Comparison of ENCODE assay signal across 8 cellular contexts in genomic region chr13:41131665-41132511, GRCh38. TPM values are rescaled to one million over a fixed set of nuclear protein-coding genes. Genes with fewer than 3 reads are reported as not detected.
A peak's percentile ranks its signal among the peaks of the same experiment; 100 is the strongest.
DNase-seq lines count a peak whose midpoint lies in the region; ATAC-seq and TF ChIP-seq lines count a peak whose summit lies in the region.
"Not testable (repeated sequence)": the region's sequence is repeated elsewhere in the genome, so short reads cannot be mapped to it uniquely, and the experiment has no call there.

No MANE protein-coding gene starts in this region.

- H3K4me3 Mint-ChIP-seq in WTC11 (peak overlapping the region; percentile 96), chondrocyte (ENCODE audit: unreplicated experiment) (peak overlapping the region; percentile 91), type B pancreatic cell (peak overlapping the region; percentile 99)

- POLR2A ChIA-PET in WTC11 (lab: Charles Lee): interaction anchor here (0.5 kb wide), 1 partner anchor 219 kb away, joined by 6 read pairs; no protein-coding TSS in a partner anchor

- peak overlapping the region; percentile 86; the same call in 1 of the 2 replicates for H2AFZ ChIP-seq in Karpas-422 (ENCODE audit: low read length)

- H3K27ac Mint-ChIP-seq in WTC11 (peak overlapping the region; percentile 61; the same call in 1 of the 2 replicates), chondrocyte (ENCODE audit: unreplicated experiment) (peak overlapping the region; percentile 98), type B pancreatic cell (peak overlapping the region; percentile 96)

- peak overlapping the region; percentile 83 for H3K4me2 ChIP-seq in Karpas-422 (ENCODE audit: low read depth, low read length, poor library complexity, severe bottlenecking)

- H3K36me3 Mint-ChIP-seq in WTC11; chondrocyte (ENCODE audit: low read depth): not testable (repeated sequence)
- H3K36me3 Mint-ChIP-seq in type B pancreatic cell: peaks cover 22% of the 10 kb centered on the region

- H3K27me3 ChIP-seq in Karpas-422 (ENCODE audit: low read length): not testable (repeated sequence)

- not testable (repeated sequence) for TF ChIP-seq CTCF in WTC11 (IDR thresholded peaks at IDR 0.05); chondrocyte (IDR thresholded peaks at IDR 0.05); type B pancreatic cell (conservative IDR thresholded peaks at IDR 0.05)

- H3K4me1 ChIP-seq in Karpas-422 (ENCODE audit: low read length): peaks cover 33% of the 10 kb centered on the region

- H3K27me3 Mint-ChIP-seq in WTC11 (ENCODE audit: low read depth); chondrocyte (ENCODE audit: low read depth); type B pancreatic cell: not testable (repeated sequence)

- not testable (repeated sequence) for H3K9me3 ChIP-seq in Karpas-422 (ENCODE audit: low read length)

- H3K36me3 ChIP-seq in Karpas-422 (ENCODE audit: insufficient read depth, low read length): peaks cover 15% of the 10 kb centered on the region

- not testable (repeated sequence) for H3K9me3 Mint-ChIP-seq in WTC11; chondrocyte (ENCODE audit: low read depth); type B pancreatic cell

- H3K4me1 Mint-ChIP-seq in WTC11 (peaks cover 42% of the 10 kb centered on the region), chondrocyte (ENCODE audit: low read depth) (peaks cover 54% of the 10 kb centered on the region), type B pancreatic cell (ENCODE audit: unreplicated experiment) (peaks cover 32% of the 10 kb centered on the region)

- peaks cover 46% of the 10 kb centered on the region for H3K79me2 ChIP-seq in Karpas-422 (ENCODE audit: low read length)

- peak; percentile 19 for ATAC-seq in GM18502 (IDR thresholded peaks at IDR 0.05; ENCODE audit: poor library complexity, unreplicated experiment)
- ATAC-seq in HG02588 (IDR thresholded peaks at IDR 0.05; ENCODE audit: unreplicated experiment): peak; percentile 2
- peak; percentile 3 for ATAC-seq in WTC11

- H3K4me3 ChIP-seq in Karpas-422 (ENCODE audit: low read length) (peak overlapping the region; percentile 73), iPS-11a (ENCODE audit: low read depth, low read length) (peak overlapping the region; percentile 91)

- CTCF ChIA-PET in WTC11 (lab: Charles Lee): not testable (repeated sequence)

- not testable (repeated sequence) for H3K27ac ChIP-seq in Karpas-422 (ENCODE audit: low read length)

- H4K20me1 ChIP-seq in Karpas-422 (ENCODE audit: insufficient read depth, low read depth, low read length): not testable (repeated sequence)

- not testable (repeated sequence) for DNase-seq in Karpas-422; WTC11 (ENCODE audit: low spot score); type B pancreatic cell (ENCODE audit: extremely low spot score, unreplicated experiment)
- DNase-seq in chondrocyte (ENCODE audit: low spot score) (peak; percentile 88), occipital lobe (lab: John Stamatoyannopoulos, UW) (peak; percentile 64)

- H3K9ac ChIP-seq in Karpas-422 (ENCODE audit: low read length): peak overlapping the region; percentile 82

- H3K9me2 ChIP-seq in Karpas-422 (replicated peaks; ENCODE audit: insufficient read depth, low read length): not testable (repeated sequence)

TF ChIP-seq in WTC11, 78 proteins besides CTCF, POLR2A, EP300 and RAD21 (continues in another document):
- peak; percentile 80 for TF ChIP-seq ARID4B (CRISPR knock-in tag; IDR thresholded peaks at IDR 0.05; ENCODE audit: borderline replicate concordance)
- peak; percentile 55; the same call in 1 of the 2 replicates for TF ChIP-seq ESRRA (CRISPR knock-in tag; IDR thresholded peaks at IDR 0.05; ENCODE audit: borderline replicate concordance)
- TF ChIP-seq FOXP1 (CRISPR knock-in tag; IDR thresholded peaks at IDR 0.05; ENCODE audit: borderline replicate concordance): peak; percentile 15; the same call in 1 of the 2 replicates
- TF ChIP-seq MAX (CRISPR knock-in tag; IDR thresholded peaks at IDR 0.05): peak; percentile 83
- peak; percentile 53; the same call in 1 of the 2 replicates for TF ChIP-seq ETV6 (CRISPR knock-in tag; IDR thresholded peaks at IDR 0.05)
- TF ChIP-seq TEAD4 (CRISPR knock-in tag; IDR thresholded peaks at IDR 0.05): 0 out of 2 replicates have a peak, but pooled peaks have one; percentile 57
- TF ChIP-seq KAT7 (CRISPR knock-in tag; IDR thresholded peaks at IDR 0.05; ENCODE audit: borderline replicate concordance): 0 out of 2 replicates have a peak, but pooled peaks have one; percentile 66
- 0 out of 2 replicates have a peak, but pooled peaks have one; percentile 43 for TF ChIP-seq RELA (CRISPR knock-in tag; IDR thresholded peaks at IDR 0.05; ENCODE audit: borderline replicate concordance)
- TF ChIP-seq NFYB (CRISPR knock-in tag; conservative IDR thresholded peaks at IDR 0.05; ENCODE audit: low read depth): peak; percentile 6; the same call in 1 of the 2 replicates
- TF ChIP-seq FOXP4 (CRISPR knock-in tag; IDR thresholded peaks at IDR 0.05): 0 out of 2 replicates have a peak, but pooled peaks have one; percentile 48
- TF ChIP-seq USF1 (CRISPR knock-in tag; IDR thresholded peaks at IDR 0.05): peak; percentile 46; the same call in 1 of the 2 replicates
- 0 out of 2 replicates have a peak, but pooled peaks have one; percentile 49 for TF ChIP-seq IRF1 (CRISPR knock-in tag; IDR thresholded peaks at IDR 0.05)

RNA-seq across cellular contexts. Expression of gene KBTBD6, which starts 0.7 kb away (rescaled TPM):
- total RNA-seq in Karpas-422 (2014; rRNA removed; shearing (Covaris generic); ENCODE audit: low replicate concordance): 7.5 TPM in 2 replicates
- total RNA-seq in WTC11 (2021): 9.2 to 10.3 TPM (median 10.2 TPM) in 3 replicates
- total RNA-seq in chondrocyte: 9.1 to 10.6 TPM (median 9.7 TPM) in 3 replicates
- total RNA-seq in occipital lobe: 99.0 TPM
- total RNA-seq in type B pancreatic cell (ENCODE audit: low replicate concordance): 7.1 and 18.4 TPM in 2 replicates
